1 cellular context compared by ENCODE assay signal in genomic region chr11:31441296-31441695, GRCh38.
TF ChIP-seq lines count a peak whose summit lies in the region.

No MANE protein-coding gene starts in this region.

TF ChIP-seq in GM12878, 131 proteins besides CTCF, POLR2A, EP300 and RAD21 (continued from another document):
- TF ChIP-seq TCF3 (IDR thresholded peaks at IDR 0.05; ENCODE audit: borderline replicate concordance, insufficient read depth, low read depth, low read length) (no peak), POLR2AphosphoS5 (IDR thresholded peaks at IDR 0.05; ENCODE audit: low read length) (no peak), CBX3 (IDR thresholded peaks at IDR 0.05; ENCODE audit: borderline replicate concordance, low read depth) (no peak), ZZZ3 (IDR thresholded peaks at IDR 0.05; ENCODE audit: control insufficient read depth, insufficient read length, low read depth) (no peak), IKZF1 (conservative IDR thresholded peaks at IDR 0.05) (no peak)
